ENCODE assay signal across 1 cellular context in genomic region chr15:92611995-92612745, GRCh38.
TF ChIP-seq lines count a peak whose summit lies in the region.

No MANE protein-coding gene starts in this region.

TF ChIP-seq in WTC11, 78 proteins besides CTCF, POLR2A, EP300 and RAD21 (continued from another document):
- TF ChIP-seq AR (CRISPR knock-in tag; IDR thresholded peaks at IDR 0.05) (no peak), ZNF232 (CRISPR knock-in tag; IDR thresholded peaks at IDR 0.05) (no peak), ZMAT4 (CRISPR knock-in tag; IDR thresholded peaks at IDR 0.05) (no peak), PREB (CRISPR knock-in tag; IDR thresholded peaks at IDR 0.05; ENCODE audit: borderline replicate concordance) (no peak)
